8 cellular contexts compared by ENCODE assay signal in the genomic region with DNA sequence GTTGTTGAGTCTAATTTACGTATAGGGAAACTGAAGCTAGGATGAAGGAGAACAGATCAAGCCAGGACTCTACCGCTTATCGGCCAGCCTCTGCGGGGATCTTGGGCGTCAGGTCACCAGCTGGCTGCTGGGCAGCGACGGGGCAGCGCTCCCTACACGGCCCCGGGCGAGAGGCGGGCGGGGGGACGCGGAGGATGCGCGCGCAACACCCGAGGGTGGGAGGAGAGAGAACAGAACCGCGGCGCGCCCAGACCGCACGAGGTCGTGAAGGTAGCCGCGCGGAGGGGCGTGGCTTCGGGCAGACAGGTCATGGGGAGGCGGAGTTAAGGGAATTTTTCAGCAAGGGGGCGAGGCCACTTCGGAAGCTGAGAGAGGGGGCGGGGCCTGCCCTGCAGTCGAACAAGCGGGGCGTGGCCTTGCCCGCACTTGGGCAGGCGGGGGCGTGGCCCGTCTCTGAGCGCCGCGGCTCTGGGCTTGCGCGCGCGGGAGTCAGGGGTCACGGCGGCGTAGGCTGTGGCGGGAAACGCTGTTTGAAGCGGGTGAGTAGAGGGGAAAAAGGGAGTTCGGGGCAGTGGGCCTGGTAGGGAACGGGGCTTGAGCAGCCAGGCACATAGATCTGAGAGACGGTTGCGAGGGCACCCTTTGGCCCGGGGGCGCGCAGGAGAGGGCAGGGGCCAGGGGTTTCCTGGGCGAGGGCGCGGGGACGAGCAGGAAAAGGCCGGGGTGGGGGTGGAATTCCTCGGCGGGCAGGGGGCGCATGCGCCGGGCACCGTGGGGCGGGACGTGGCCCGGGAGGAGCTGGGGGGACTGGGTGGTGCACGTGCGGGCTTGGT. TPM values are rescaled to one million over a fixed set of nuclear protein-coding genes. Genes with fewer than 3 reads are reported as not detected.
DNase-seq lines count a peak whose midpoint lies in the region; ATAC-seq, FAIRE-seq and TF ChIP-seq lines count a peak whose summit lies in the region.

A gene (plus strand): TSS at position 496 of the 833 bp plus-strand sequence. CDS start 14,505 bp downstream, outside the sequence.

- H3K27ac ChIP-seq in OCI-LY7 (ENCODE audit: low read depth, low read length, poor library complexity, severe bottlenecking), result peak within 1 kb of the TSS; percentile 59
- peak within 1 kb of the TSS; percentile 63 for H3K27ac ChIP-seq in endothelial cell of umbilical vein (ENCODE audit: insufficient read depth, low read depth, low read length)

- CTCF ChIA-PET in OCI-LY7 (lab: Charles Lee; ENCODE audit: unreplicated experiment), result no interaction called here
- CTCF ChIA-PET in endothelial cell of umbilical vein (lab: Charles Lee), result interaction anchor here (0.9 to 1.9 kb wide), 8 partner anchors 14 to 83 kb away, joined by 3 to 12 read pairs (median 4); a partner anchor contains a TSS

- FAIRE-seq in endothelial cell of umbilical vein (lab: Jason Lieb, UNC), result peak; percentile 97

- TF ChIP-seq POLR2A in endothelial cell of umbilical vein (IDR thresholded peaks at IDR 0.05; ENCODE audit: low read depth, low read length), result peak; percentile 79

- H3K9me3 ChIP-seq in OCI-LY7 (ENCODE audit: low read length) (no peaks in the 10 kb centered on the region), endothelial cell of umbilical vein (replicated peaks; ENCODE audit: control insufficient read depth, insufficient read depth, low read length) (no peaks in the 10 kb centered on the region)

- H3K4me2 ChIP-seq in OCI-LY7 (ENCODE audit: low read length) (peak within 1 kb of the TSS; percentile 89), endothelial cell of umbilical vein (ENCODE audit: insufficient read depth, low read length) (peak within 1 kb of the TSS; percentile 98)

- no peaks in the 10 kb centered on the region for H3K9me1 ChIP-seq in endothelial cell of umbilical vein (replicated peaks; ENCODE audit: control insufficient read depth, extremely low read depth, insufficient read depth, low read length)

- no peak for TF ChIP-seq CTCF in OCI-LY7 (conservative IDR thresholded peaks at IDR 0.05; ENCODE audit: low read length)
- TF ChIP-seq CTCF in endothelial cell of umbilical vein (IDR thresholded peaks at IDR 0.05; ENCODE audit: extremely low read depth in 1 of 2, insufficient read depth in 1 of 2, low read depth in 1 of 2, low read length in 2 of 2), result no peak

- peak within 1 kb of the TSS; percentile 85 for H3K4me3 ChIP-seq in OCI-LY7 (ENCODE audit: low read depth, low read length, poor library complexity, severe bottlenecking)
- H3K4me3 ChIP-seq in endothelial cell of umbilical vein (replicated peaks in 1 of 3; ENCODE audit: insufficient read depth in 1 of 3, low read depth in 1 of 3, low read length in 3 of 3), result peak within 1 kb of the TSS; percentile 71 to 94 (median 80)

- peaks cover 47% of the 10 kb centered on the region for H3K79me2 ChIP-seq in OCI-LY7 (ENCODE audit: insufficient read depth, low read depth, low read length)
- H3K79me2 ChIP-seq in endothelial cell of umbilical vein (ENCODE audit: control insufficient read depth, insufficient read depth, low read length), result peaks cover 27% of the 10 kb centered on the region

- BruUV-seq in OCI-LY7 (replicated peaks; lab: Mats Ljungman, UMichigan) (no TSS peak), endothelial cell of umbilical vein (replicated peaks; lab: Mats Ljungman, UMichigan) (no TSS peak)

- intact Hi-C loops in OCI-LY7 (cut with micrococcal nuclease; ENCODE audit: unreplicated experiment) (loop anchor here (2.0 kb wide), 1 partner anchor 31 kb away; no protein-coding TSS in a partner anchor), endothelial cell of umbilical vein (cut with micrococcal nuclease) (loop anchor here (1.0 kb wide), 6 partner anchors 8 to 507 kb away; a partner anchor contains a TSS)

- peak within 1 kb of the TSS; percentile 86 for H3K9ac ChIP-seq in endothelial cell of umbilical vein (replicated peaks; ENCODE audit: extremely low read depth, insufficient read depth, low read length)

- H3K4me1 ChIP-seq in OCI-LY7 (ENCODE audit: insufficient read depth, low read length, poor library complexity, severe bottlenecking) (peaks cover 19% of the 10 kb centered on the region), endothelial cell of umbilical vein (ENCODE audit: control insufficient read depth, extremely low read depth, insufficient read depth, low read length) (peaks cover 16% of the 10 kb centered on the region)

- peak; percentile 64 for ATAC-seq in GM21526 (IDR thresholded peaks at IDR 0.05; ENCODE audit: low FRiP score, unreplicated experiment)

- POLR2A ChIA-PET in OCI-LY7 (lab: Charles Lee) (interaction anchor here (0.5 to 0.6 kb wide), 2 partner anchors 18 to 210 kb away, joined by 3 to 5 read pairs; no protein-coding TSS in a partner anchor), endothelial cell of umbilical vein (lab: Charles Lee) (interaction anchor here (1.4 kb wide), 1 partner anchor 8 kb away, joined by 4 read pairs; a partner anchor contains a TSS)

- H3K27me3 ChIP-seq in endothelial cell of umbilical vein (ENCODE audit: control insufficient read depth in 2 of 2, insufficient read depth in 2 of 2, low read length in 2 of 2), result no peaks in the 10 kb centered on the region

- DNase-seq in D341Med (ENCODE audit: low spot score), result peak; percentile 98
- DNase-seq in HuH-7.5 (ENCODE audit: low spot score), result peak; percentile 99
- peak; percentile 99 for DNase-seq in OCI-LY7 (ENCODE audit: low spot score)
- DNase-seq in activated T-cell treated with anti-CD3 and anti-CD28 coated beads for 1 hour (ENCODE audit: low read depth), result peak; percentile 98
- DNase-seq in endothelial cell of umbilical vein (ENCODE audit: low read depth, low spot score), result peak; percentile 99
- peak; percentile 85 for DNase-seq in middle frontal gyrus (ENCODE audit: extremely low spot score, low spot score)
- DNase-seq in stimulated activated CD8-positive, alpha-beta memory T cell treated with anti-CD3 and anti-CD28 coated beads, Interleukin-2, amount 100 ng/mL, for 48 hours (ENCODE audit: low read depth in 2 of 2), result peak; percentile 99

- H2AFZ ChIP-seq in OCI-LY7 (ENCODE audit: low read length) (peak within 1 kb of the TSS; percentile 37; the same call in 1 of the 2 replicates), endothelial cell of umbilical vein (ENCODE audit: low read depth, low read length) (peak within 1 kb of the TSS; percentile 71)

- H4K20me1 ChIP-seq in OCI-LY7 (ENCODE audit: insufficient read depth, low read length), result peaks cover 4% of the 10 kb centered on the region; the same call in 1 of the 2 replicates
- no peaks in the 10 kb centered on the region for H4K20me1 ChIP-seq in endothelial cell of umbilical vein (replicated peaks; ENCODE audit: control insufficient read depth, extremely low read depth, insufficient read depth, low read length)

- dilution Hi-C loops in endothelial cell of umbilical vein (cut with MboI; ENCODE audit: extremely low pct_ligation_motif_present, low sequenced_read_pairs), result no loop called here

- H3K9me2 ChIP-seq in OCI-LY7 (ENCODE audit: insufficient read depth, low read length), result no peaks in the 10 kb centered on the region

- peaks cover 77% of the 10 kb centered on the region for H3K36me3 ChIP-seq in OCI-LY7 (ENCODE audit: insufficient read depth, low read length)
- H3K36me3 ChIP-seq in endothelial cell of umbilical vein (ENCODE audit: control insufficient read depth in 2 of 2, extremely low read depth in 1 of 2, insufficient read depth in 2 of 2, low read length in 2 of 2), result peaks cover 0 to 22% of the 10 kb centered on the region in 2 experiments

TF ChIP-seq in endothelial cell of umbilical vein, 7 proteins besides CTCF, POLR2A, EP300 and RAD21:
- TF ChIP-seq MYC (IDR thresholded peaks at IDR 0.05; ENCODE audit: low read depth, low read length), result peak; percentile 30
- TF ChIP-seq FOS (IDR thresholded peaks at IDR 0.05; ENCODE audit: borderline replicate concordance, insufficient read depth, low read length), result no peak
- TF ChIP-seq JUN (IDR thresholded peaks at IDR 0.05; ENCODE audit: borderline replicate concordance, insufficient read depth, insufficient read length, low read depth), result no peak
- TF ChIP-seq, protein P1, sequence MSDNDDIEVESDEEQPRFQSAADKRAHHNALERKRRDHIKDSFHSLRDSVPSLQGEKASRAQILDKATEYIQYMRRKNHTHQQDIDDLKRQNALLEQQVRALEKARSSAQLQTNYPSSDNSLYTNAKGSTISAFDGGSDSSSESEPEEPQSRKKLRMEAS (IDR thresholded peaks at IDR 0.05; ENCODE audit: insufficient read depth, insufficient read length), result peak; percentile 61
- TF ChIP-seq POLR2AphosphoS5 (IDR thresholded peaks at IDR 0.05; ENCODE audit: insufficient read depth, low read depth, low read length), result peak; percentile 30
TF ChIP-seq in endothelial cell of umbilical vein: peak in this region for 3.

RNA-seq across cellular contexts. Expression of the gene that starts here (rescaled TPM):
- 147 and 233 TPM in 2 replicates for total RNA-seq in OCI-LY7 (2014; rRNA removed; shearing (Covaris generic))
- total RNA-seq in OCI-LY7 (2022) (119 and 127 TPM in 2 replicates), endothelial cell of umbilical vein (63.9 and 73.8 TPM in 2 replicates)
- polyA plus RNA-seq in endothelial cell of umbilical vein, result 40.9 and 56.7 TPM in 2 replicates
- polyA plus RNA-seq in endothelial cell of umbilical vein (2011; cell fraction: cytosol; rRNA removed), result 23.6 and 29.6 TPM in 2 replicates
- polyA plus RNA-seq in endothelial cell of umbilical vein (2011; cell fraction: nucleus; rRNA removed), result 116 and 120 TPM in 2 replicates
- polyA plus RNA-seq in endothelial cell of umbilical vein (2012), result 28.1 and 36.5 TPM in 2 replicates
- polyA minus RNA-seq in endothelial cell of umbilical vein, result 24.6 and 40.3 TPM in 2 replicates
- polyA minus RNA-seq in endothelial cell of umbilical vein (2011; cell fraction: cytosol; rRNA and poly(A)+ RNA removed), result 178 TPM
- polyA minus RNA-seq in endothelial cell of umbilical vein (2011; cell fraction: nucleus; rRNA and poly(A)+ RNA removed), result 30.4 and 43.1 TPM in 2 replicates

Comparison
In these comparisons a context has a peak if more than half of its experiments do, and no peak if none do; other contexts are left out.
1. Peak in every context shown above with its lines: DNase-seq, ATAC-seq, H3K4me3 ChIP-seq and H3K27ac ChIP-seq.